10 cellular contexts compared by ENCODE assay signal in the genomic region with DNA sequence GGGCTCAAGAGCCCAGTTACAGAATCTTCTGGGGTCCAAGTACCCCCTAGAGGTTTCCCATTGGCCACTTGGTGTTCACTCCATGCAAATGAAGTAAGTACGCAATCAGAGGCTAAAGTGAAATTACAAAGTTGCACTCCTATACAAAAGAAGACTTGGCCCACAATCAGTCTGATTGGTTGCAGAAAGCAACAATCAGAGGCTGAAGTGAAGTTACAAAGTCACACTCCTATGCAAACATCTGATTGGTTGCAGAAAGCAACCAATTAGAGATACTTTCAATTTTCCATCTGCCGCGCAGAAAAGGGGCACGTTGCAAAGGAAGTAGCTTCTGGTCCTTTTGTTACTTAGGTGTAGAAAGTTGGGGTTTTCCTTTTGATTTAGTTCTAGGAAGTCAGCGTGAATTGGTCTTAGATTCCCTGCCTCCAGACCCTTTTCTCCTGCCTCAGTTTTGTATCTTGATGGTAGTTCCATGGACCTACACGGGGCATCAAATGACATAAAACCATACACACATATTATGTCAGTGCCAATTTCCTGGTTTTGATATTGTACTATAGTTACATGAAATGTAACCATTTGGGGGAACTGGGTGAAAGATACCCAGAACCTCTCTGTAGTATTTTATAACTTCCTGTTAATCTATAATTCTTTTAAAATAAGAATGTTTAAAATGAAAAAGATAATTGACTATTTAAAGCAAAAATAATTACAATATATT. TPM values are rescaled to one million over a fixed set of nuclear protein-coding genes. Genes with fewer than 3 reads are reported as not detected.
DNase-seq lines count a peak whose midpoint lies in the region; FAIRE-seq and TF ChIP-seq lines count a peak whose summit lies in the region.
"Had no signal": no experiment of that assay in that cellular context is flagged by ENCODE, and none has a peak within 500 bp of the region (broad histone marks: within the 10 kb centered on the region; RNA-seq: fewer than 3 reads in every experiment).

No MANE protein-coding gene starts in this region.

- H3K4me3 ChIP-seq in bronchial epithelial cell (ENCODE audit: low read depth, low read length) (no peak overlapping the region), osteoblast (ENCODE audit: insufficient read depth, low read length) (peak overlapping the region; percentile 49), mammary epithelial cell (replicated peaks in 1 of 3; ENCODE audit: insufficient read depth in 1 of 3, low read depth in 2 of 3, low read length in 3 of 3) (no peak overlapping the region)
- H3K4me3 ChIP-seq: body of pancreas had no signal

- intact Hi-C loops in mammary epithelial cell (cut with micrococcal nuclease): no loop called here

- H3K36me3 ChIP-seq in bronchial epithelial cell (ENCODE audit: control insufficient read depth, insufficient read depth, low read length): no peaks in the 10 kb centered on the region
- H3K36me3 ChIP-seq in osteoblast (ENCODE audit: insufficient read depth, low read length): no peaks in the 10 kb centered on the region
- H3K36me3 ChIP-seq in mammary epithelial cell (ENCODE audit: insufficient read depth, low read length): no peaks in the 10 kb centered on the region

- FAIRE-seq in GM12891 (lab: Jason Lieb, UNC): peak; percentile 47
- no peak for FAIRE-seq in bronchial epithelial cell (lab: Jason Lieb, UNC)

- H3K9me3 ChIP-seq in osteoblast (ENCODE audit: low read depth, low read length): no peaks in the 10 kb centered on the region
- H3K9me3 ChIP-seq in mammary epithelial cell (replicated peaks; ENCODE audit: insufficient read depth, low read length): no peaks in the 10 kb centered on the region
- H3K9me3 ChIP-seq: body of pancreas had no signal

- no peaks in the 10 kb centered on the region for H3K4me1 ChIP-seq in osteoblast (ENCODE audit: insufficient read depth, low read length)
- no peaks in the 10 kb centered on the region for H3K4me1 ChIP-seq in mammary epithelial cell (ENCODE audit: insufficient read depth, low read length)
- H3K4me1 ChIP-seq: body of pancreas had no signal

- BruUV-seq in mammary epithelial cell (replicated peaks; lab: Mats Ljungman, UMichigan): no TSS peak

- CTCF ChIA-PET in mammary epithelial cell (lab: Charles Lee; ENCODE audit: low non-redundant PET): no interaction called here

- in situ Hi-C loops in mammary epithelial cell (cut with MboI; ENCODE audit: low sequenced_read_pairs in 2 of 2): no loop called here

- H3K79me2 ChIP-seq in osteoblast (ENCODE audit: insufficient read depth, low read length): no peaks in the 10 kb centered on the region
- no peaks in the 10 kb centered on the region for H3K79me2 ChIP-seq in mammary epithelial cell (ENCODE audit: insufficient read depth, low read length)

- DNase-seq in GM12891 (ENCODE audit: insufficient read length, low spot score) (no peak), T-helper 22 cell (ENCODE audit: low read depth) (peak; percentile 17), bronchial epithelial cell (ENCODE audit: low read depth) (peak; percentile 9), osteoblast (ENCODE audit: insufficient read length, low spot score, missing footprints) (no peak), NCI-H2227 treated with DMSO at 0.1 percent for 48 hours (lab: John Stamatoyannopoulos, UW) (no peak), hypothalamus (lab: John Stamatoyannopoulos, UW) (no peak), DMS 273 (lab: John Stamatoyannopoulos, UW; ENCODE audit: unreplicated experiment) (no peak), mammary epithelial cell (no peak)
- DNase-seq: GOT3 had no signal

- H3K27ac ChIP-seq in osteoblast (ENCODE audit: low read depth, low read length) (no peak overlapping the region), mammary epithelial cell (ENCODE audit: insufficient read depth, low read depth, low read length) (no peak overlapping the region)
- H3K27ac ChIP-seq: body of pancreas had no signal

- H3K27me3 ChIP-seq in bronchial epithelial cell (ENCODE audit: control insufficient read depth, insufficient read depth, low read length) (no peaks in the 10 kb centered on the region), osteoblast (ENCODE audit: insufficient read depth, low read length) (peaks cover 4% of the 10 kb centered on the region), mammary epithelial cell (ENCODE audit: insufficient read depth, low read length) (no peaks in the 10 kb centered on the region)
- H3K27me3 ChIP-seq: body of pancreas had no signal

- WGBS in mammary epithelial cell (ENCODE audit: low coverage, missing lambda C conversion rate): 79% methylated on average over 6 of the region's 6 CpGs

- H2AFZ ChIP-seq in osteoblast (ENCODE audit: low read length) (peak overlapping the region; percentile 78), mammary epithelial cell (ENCODE audit: low read depth, low read length) (no peak overlapping the region)

- H4K20me1 ChIP-seq in osteoblast (ENCODE audit: insufficient read depth, low read length) (no peaks in the 10 kb centered on the region), mammary epithelial cell (ENCODE audit: insufficient read depth, low read length) (no peaks in the 10 kb centered on the region)

- no peak overlapping the region for H3K9ac ChIP-seq in mammary epithelial cell (ENCODE audit: insufficient read depth, low read length)

- TF ChIP-seq CTCF in bronchial epithelial cell (IDR thresholded peaks at IDR 0.05; ENCODE audit: insufficient read depth, low read length, severe bottlenecking) (no peak), osteoblast (IDR thresholded peaks at IDR 0.05; ENCODE audit: extremely low read depth, low read depth, low read length) (no peak), mammary epithelial cell (conservative IDR thresholded peaks at IDR 0.05 in 1 of 2, IDR thresholded peaks at IDR 0.05 in 1 of 2; ENCODE audit: extremely low read depth in 1 of 2, insufficient read depth in 1 of 2, low read depth in 1 of 2, low read length in 2 of 2) (no peak)

- H3K4me2 ChIP-seq in osteoblast (ENCODE audit: insufficient read depth, low read length) (peak overlapping the region; percentile 61), mammary epithelial cell (ENCODE audit: insufficient read depth, low read depth, low read length) (no peak overlapping the region)

- dilution Hi-C loops in mammary epithelial cell (cut with HindIII; ENCODE audit: low sequenced_read_pairs): no loop called here

- no peak for TF ChIP-seq POLR2A in GM12891 (IDR thresholded peaks at IDR 0.05; ENCODE audit: low read depth, low read length)

TF ChIP-seq in GM12891, 5 proteins besides CTCF, POLR2A, EP300 and RAD21:
- no peak for TF ChIP-seq SPI1 (IDR thresholded peaks at IDR 0.05; ENCODE audit: low read depth, low read length)
- TF ChIP-seq POU2F2 (IDR thresholded peaks at IDR 0.05; ENCODE audit: low read depth, low read length): no peak
- TF ChIP-seq PAX5 (IDR thresholded peaks at IDR 0.05; ENCODE audit: insufficient read depth, low read length, severe bottlenecking): no peak
- TF ChIP-seq TAF1 (IDR thresholded peaks at IDR 0.05; ENCODE audit: low read depth, low read length): no peak
- no peak for TF ChIP-seq POLR2AphosphoS5 (IDR thresholded peaks at IDR 0.05; ENCODE audit: low read depth, low read length)

RNA-seq across cellular contexts. Expression of a gene that starts 12.4 kb away (rescaled TPM):
- polyA plus RNA-seq in GM12891 (2012; ENCODE audit: low read depth, missing spikeins): 17.6 TPM
- 10.3 and 13.1 TPM in 2 replicates for total RNA-seq in bronchial epithelial cell
- 10.6 and 13.8 TPM in 2 replicates for total RNA-seq in osteoblast
- total RNA-seq in mammary epithelial cell: 1 to 10 TPM; 3.0 to 5.5 TPM
- 10.8 TPM for polyA plus RNA-seq in mammary epithelial cell
- polyA minus RNA-seq in mammary epithelial cell: not detected

RNA-seq across cellular contexts. Expression of a gene that starts 37.5 kb away (rescaled TPM):
- polyA plus RNA-seq in GM12891 (2012; ENCODE audit: low read depth, missing spikeins): 0.37 TPM
- not detected in 2 replicates for total RNA-seq in bronchial epithelial cell
- total RNA-seq in osteoblast: 2.1 and 2.2 TPM in 2 replicates
- total RNA-seq in mammary epithelial cell: 1 to 10 TPM; 1.8 to 1.9 TPM
- 0.65 TPM for polyA plus RNA-seq in mammary epithelial cell
- 0.72 TPM for polyA minus RNA-seq in mammary epithelial cell

Comparison
In these comparisons a context has a peak if more than half of its experiments do, and no peak if none do; other contexts are left out.
1. DNase-seq: peak in T-helper 22 cell (single experiment) and bronchial epithelial cell (single experiment); none in GM12891 (single experiment), osteoblast (single experiment), NCI-H2227 treated with DMSO at 0.1 percent for 48 hours (single experiment), hypothalamus (0 of 51), DMS 273 (single experiment) and mammary epithelial cell (single experiment).